ENCODE assay signal across 8 cellular contexts in genomic region chr1:28328228-28328648, GRCh38. TPM values are rescaled to one million over a fixed set of nuclear protein-coding genes. Genes with fewer than 3 reads are reported as not detected.
DNase-seq lines count a peak whose midpoint lies in the region; ATAC-seq and TF ChIP-seq lines count a peak whose summit lies in the region.

No MANE protein-coding gene starts in this region.

- in situ Hi-C loops in Panc1 (cut with HindIII; ENCODE audit: low pct_unique_long_range_greater_than_20kb, low sequenced_read_pairs), result no loop called here

- H3K9me3 Mint-ChIP-seq in CD8-positive, alpha-beta memory T cell, result no peaks in the 10 kb centered on the region
- H3K9me3 Mint-ChIP-seq in endothelial cell (ENCODE audit: unreplicated experiment), result no peaks in the 10 kb centered on the region
- H3K9me3 Mint-ChIP-seq in osteocyte (ENCODE audit: unreplicated experiment), result no peaks in the 10 kb centered on the region

- peaks cover 26 to 41% (median 40%) of the 10 kb centered on the region in 3 donors for H3K4me1 Mint-ChIP-seq in CD8-positive, alpha-beta memory T cell
- H3K4me1 Mint-ChIP-seq in endothelial cell (ENCODE audit: unreplicated experiment), result peaks cover 16% of the 10 kb centered on the region
- H3K4me1 Mint-ChIP-seq in osteocyte (ENCODE audit: unreplicated experiment), result peaks cover 15% of the 10 kb centered on the region

- peak overlapping the region; percentile 89 to 97 (median 91) for H3K4me3 Mint-ChIP-seq in CD8-positive, alpha-beta memory T cell
- peak overlapping the region; percentile 93 for H3K4me3 Mint-ChIP-seq in endothelial cell (ENCODE audit: unreplicated experiment)
- peak overlapping the region; percentile 96 for H3K4me3 Mint-ChIP-seq in osteocyte (ENCODE audit: unreplicated experiment)

- peaks cover 2 to 34% (median 9%) of the 10 kb centered on the region in 3 donors for H3K36me3 Mint-ChIP-seq in CD8-positive, alpha-beta memory T cell
- H3K36me3 Mint-ChIP-seq in endothelial cell (ENCODE audit: low read depth, unreplicated experiment), result peaks cover 8% of the 10 kb centered on the region
- H3K36me3 Mint-ChIP-seq in osteocyte (ENCODE audit: unreplicated experiment), result peaks cover 11% of the 10 kb centered on the region

- CTCF ChIA-PET in CD8-positive, alpha-beta memory T cell (lab: Charles Lee), result interaction anchor here (0.8 to 3.6 kb wide), 11 partner anchors 13 to 93 kb away, joined by 3 to 30 read pairs (median 4); partner anchors contain the start of gene ATP5IF1
- CTCF ChIA-PET in Panc1 (lab: Charles Lee), result interaction anchor here (1.0 kb wide), 1 partner anchor 79 kb away, joined by 3 read pairs; no protein-coding TSS in a partner anchor

- H3K4me3 ChIP-seq in CD8-positive, alpha-beta memory T cell (ENCODE audit: low read length), result peak overlapping the region; percentile 85
- peak overlapping the region; percentile 57 to 95 for H3K4me3 ChIP-seq in Panc1 (ENCODE audit: low read depth in 2 of 2, low read length in 2 of 2)

- H3K9me3 ChIP-seq in CD8-positive, alpha-beta memory T cell (ENCODE audit: low read length), result no peaks in the 10 kb centered on the region
- no peaks in the 10 kb centered on the region for H3K9me3 ChIP-seq in Panc1 (ENCODE audit: control insufficient read depth, insufficient read depth, low read depth, low read length)

- intact Hi-C loops in Panc1 (cut with micrococcal nuclease; ENCODE audit: unreplicated experiment) (loop anchor here (10.0 kb wide), 1 partner anchor 63 kb away; no protein-coding TSS in a partner anchor), sciatic nerve (cut with DNase I) (no loop called here)

- peaks cover 0 to 5% of the 10 kb centered on the region in 2 donors for H3K27me3 Mint-ChIP-seq in CD8-positive, alpha-beta memory T cell
- H3K27me3 Mint-ChIP-seq in endothelial cell (ENCODE audit: unreplicated experiment), result peaks cover 7% of the 10 kb centered on the region
- H3K27me3 Mint-ChIP-seq in osteocyte (ENCODE audit: unreplicated experiment), result no peaks in the 10 kb centered on the region

- peak overlapping the region; percentile 93 for H3K27ac ChIP-seq in CD8-positive, alpha-beta memory T cell (ENCODE audit: low read depth, low read length)
- H3K27ac ChIP-seq in Panc1 (ENCODE audit: low read length), result peak overlapping the region; percentile 92

- TF ChIP-seq CTCF in Panc1 (IDR thresholded peaks at IDR 0.05), result no peak
- TF ChIP-seq CTCF in endothelial cell (IDR thresholded peaks at IDR 0.05; ENCODE audit: unreplicated experiment), result no peak
- no peak for TF ChIP-seq CTCF in osteocyte (IDR thresholded peaks at IDR 0.05)

- H3K27ac Mint-ChIP-seq in CD8-positive, alpha-beta memory T cell, result peak overlapping the region; percentile 95 to 99 (median 98)
- peak overlapping the region; percentile 97 for H3K27ac Mint-ChIP-seq in endothelial cell (ENCODE audit: unreplicated experiment)
- peak overlapping the region; percentile 98 for H3K27ac Mint-ChIP-seq in osteocyte (ENCODE audit: unreplicated experiment)

- DNase-seq in CD8-positive, alpha-beta memory T cell, result peak in 1 of 5 donors; percentile 2
- no peak for DNase-seq in Panc1 (ENCODE audit: low read depth, low spot score)
- no peak for DNase-seq in endothelial cell (ENCODE audit: low spot score)
- no peak for DNase-seq in osteocyte (ENCODE audit: extremely low spot score, unreplicated experiment)
- DNase-seq in sciatic nerve (ENCODE audit: low spot score), result no peak
- DNase-seq in NOMO-1 (lab: John Stamatoyannopoulos, UW; ENCODE audit: unreplicated experiment in 2 of 2), result no peak

- BruUV-seq in Panc1 (replicated peaks; lab: Mats Ljungman, UMichigan), result TSS peak; percentile 96

- H3K36me3 ChIP-seq in CD8-positive, alpha-beta memory T cell (ENCODE audit: insufficient read depth, low read length), result peaks cover 17% of the 10 kb centered on the region
- no peaks in the 10 kb centered on the region for H3K36me3 ChIP-seq in Panc1 (ENCODE audit: control insufficient read depth, insufficient read depth, low read length)

- peaks cover 17% of the 10 kb centered on the region for H3K4me1 ChIP-seq in CD8-positive, alpha-beta memory T cell (ENCODE audit: insufficient read depth, low read length)
- H3K4me1 ChIP-seq in Panc1 (ENCODE audit: control insufficient read depth, insufficient read depth, low read length), result no peaks in the 10 kb centered on the region

- H3K27me3 ChIP-seq in CD8-positive, alpha-beta memory T cell (ENCODE audit: insufficient read depth, low read length, poor library complexity, severe bottlenecking), result no peaks in the 10 kb centered on the region
- no peaks in the 10 kb centered on the region for H3K27me3 ChIP-seq in Panc1 (ENCODE audit: control insufficient read depth, insufficient read depth, low read length)

- POLR2A ChIA-PET in CD8-positive, alpha-beta memory T cell (lab: Charles Lee), result interaction anchor here (0.5 to 2.5 kb wide), 22 partner anchors 9 to 853 kb away, joined by 3 to 21 read pairs (median 6); partner anchors contain the start of genes FAM76A, GMEB1, PHACTR4 and RNU11
- POLR2A ChIA-PET in Panc1 (lab: Charles Lee), result interaction anchor here (1.2 kb wide), 1 partner anchor 13 kb away, joined by 3 read pairs; no protein-coding TSS in a partner anchor

- ATAC-seq in Panc1 (no peak), HG03460 (IDR thresholded peaks at IDR 0.05; ENCODE audit: unreplicated experiment) (no peak), sciatic nerve (no peak), GM19452 (IDR thresholded peaks at IDR 0.05; ENCODE audit: unreplicated experiment) (no peak)

RNA-seq across cellular contexts. Expression of gene MED18, which starts 0.6 kb away (rescaled TPM):
- 10 to 100 TPM; 18.6 to 19.4 TPM for total RNA-seq in CD8-positive, alpha-beta memory T cell
- 11.7 TPM for polyA plus RNA-seq in CD8-positive, alpha-beta memory T cell
- total RNA-seq in Panc1 (2021; ENCODE audit: unreplicated experiment) (21.7 TPM), endothelial cell (ENCODE audit: unreplicated experiment) (12.4 TPM), osteocyte (13.8 and 16.5 TPM in 2 replicates), sciatic nerve (10.7 TPM)
- 27.9 TPM for polyA plus RNA-seq in Panc1 (2012; ENCODE audit: insufficient read length)

RNA-seq across cellular contexts. Expression of gene PHACTR4, which starts 41.3 kb away (rescaled TPM):
- 10 to 100 TPM; 23.2 to 24.1 TPM for total RNA-seq in CD8-positive, alpha-beta memory T cell
- 24.4 TPM for polyA plus RNA-seq in CD8-positive, alpha-beta memory T cell
- total RNA-seq in Panc1 (2021; ENCODE audit: unreplicated experiment) (63.4 TPM), endothelial cell (ENCODE audit: unreplicated experiment) (56.6 TPM), osteocyte (55.6 and 56.0 TPM in 2 replicates), sciatic nerve (36.5 TPM)
- 22.3 TPM for polyA plus RNA-seq in Panc1 (2012; ENCODE audit: insufficient read length)
